In genomic region chr1:224329484-224329841, GRCh38 we compare ENCODE assay signal across 7 cellular contexts. TPM values are rescaled to one million over a fixed set of nuclear protein-coding genes. Genes with fewer than 3 reads are reported as not detected.
DNase-seq lines count a peak whose midpoint lies in the region; ATAC-seq and TF ChIP-seq lines count a peak whose summit lies in the region.

No MANE protein-coding gene starts in this region.

- CTCF ChIA-PET in activated B cell treated with CpG ODN at 0.5 μM for 24 hours (lab: Charles Lee), result interaction anchor here (0.6 to 1.4 kb wide), 3 partner anchors 128 to 215 kb away, joined by 3 to 4 read pairs (median 3); partner anchors contain the start of gene FBXO28

- H3K9ac ChIP-seq in iPS-15b (ENCODE audit: low read depth, low read length), result peak overlapping the region; percentile 91

- H3K4me1 Mint-ChIP-seq in activated B cell treated with CpG ODN at 0.5 μM for 24 hours, result peaks cover 45% of the 10 kb centered on the region
- H3K4me1 Mint-ChIP-seq in stimulated activated naive B cell treated with anti-CD40 and anti-IgM and Interleukin-4, amounts not matched to agents 10 μg/mL and 1 μg/mL and 100 μg/mL, for 72 hours, result peaks cover 20 to 48% of the 10 kb centered on the region in 2 donors

- peak overlapping the region; percentile 99 for H3K27ac Mint-ChIP-seq in activated B cell treated with CpG ODN at 0.5 μM for 24 hours
- peak overlapping the region; percentile 99 for H3K27ac Mint-ChIP-seq in stimulated activated naive B cell treated with anti-CD40 and anti-IgM and Interleukin-4, amounts not matched to agents 10 μg/mL and 1 μg/mL and 100 μg/mL, for 72 hours

- H3K9me3 Mint-ChIP-seq in activated B cell treated with CpG ODN at 0.5 μM for 24 hours, result no peaks in the 10 kb centered on the region
- no peaks in the 10 kb centered on the region for H3K9me3 Mint-ChIP-seq in stimulated activated naive B cell treated with anti-CD40 and anti-IgM and Interleukin-4, amounts not matched to agents 10 μg/mL and 1 μg/mL and 100 μg/mL, for 72 hours

- TF ChIP-seq CTCF in HFF-Myc (IDR thresholded peaks at IDR 0.05; ENCODE audit: low read depth, low read length, missing control alignments), result no peak
- no peak for TF ChIP-seq CTCF in activated B cell treated with CpG ODN at 0.5 μM for 24 hours (IDR thresholded peaks at IDR 0.05)

- no peak for ATAC-seq in activated B cell treated with CpG ODN at 0.5 μM for 24 hours (ENCODE audit: low read depth)
- no peak for ATAC-seq in stimulated activated naive B cell treated with anti-CD40 and anti-IgM and Interleukin-4, amounts not matched to agents 10 μg/mL and 1 μg/mL and 100 μg/mL, for 72 hours (replicated peaks)
- ATAC-seq in HG03354 (IDR thresholded peaks at IDR 0.05; ENCODE audit: poor library complexity, severe bottlenecking, unreplicated experiment), result no peak
- ATAC-seq in sciatic nerve, result no peak

- peaks cover 4% of the 10 kb centered on the region for H3K4me1 ChIP-seq in iPS-15b (ENCODE audit: control insufficient read depth, insufficient read depth, low read length)

- H3K27me3 Mint-ChIP-seq in activated B cell treated with CpG ODN at 0.5 μM for 24 hours, result no peaks in the 10 kb centered on the region
- H3K27me3 Mint-ChIP-seq in stimulated activated naive B cell treated with anti-CD40 and anti-IgM and Interleukin-4, amounts not matched to agents 10 μg/mL and 1 μg/mL and 100 μg/mL, for 72 hours, result no peaks in the 10 kb centered on the region

- peak overlapping the region; percentile 91 for H3K4me3 Mint-ChIP-seq in activated B cell treated with CpG ODN at 0.5 μM for 24 hours
- peak overlapping the region; percentile 85 to 99 for H3K4me3 Mint-ChIP-seq in stimulated activated naive B cell treated with anti-CD40 and anti-IgM and Interleukin-4, amounts not matched to agents 10 μg/mL and 1 μg/mL and 100 μg/mL, for 72 hours

- no peaks in the 10 kb centered on the region for H3K27me3 ChIP-seq in iPS-15b (ENCODE audit: control insufficient read depth, insufficient read depth, low read length)

- POLR2A ChIA-PET in activated B cell treated with CpG ODN at 0.5 μM for 24 hours (lab: Charles Lee), result interaction anchor here (0.6 to 1.4 kb wide), 14 partner anchors 27 to 581 kb away, joined by 3 to 14 read pairs (median 4); partner anchors contain the start of genes CNIH4, DEGS1 and FBXO28

- H3K4me3 ChIP-seq in HFF-Myc (replicated peaks; ENCODE audit: low read depth, low read length) (peak overlapping the region; percentile 92), iPS-15b (ENCODE audit: low read depth, low read length) (peak overlapping the region; percentile 97)

- H3K9me3 ChIP-seq in iPS-15b (ENCODE audit: control insufficient read depth, insufficient read depth, low read length), result no peaks in the 10 kb centered on the region

- H3K36me3 Mint-ChIP-seq in activated B cell treated with CpG ODN at 0.5 μM for 24 hours (ENCODE audit: low read depth), result peaks cover 25% of the 10 kb centered on the region
- peaks cover 0 to 4% of the 10 kb centered on the region in 2 donors for H3K36me3 Mint-ChIP-seq in stimulated activated naive B cell treated with anti-CD40 and anti-IgM and Interleukin-4, amounts not matched to agents 10 μg/mL and 1 μg/mL and 100 μg/mL, for 72 hours

- DNase-seq in HFF-Myc (ENCODE audit: extremely low read depth, low read depth), result no peak
- no peak for DNase-seq in activated B cell treated with CpG ODN at 0.5 μM for 24 hours
- no peak for DNase-seq in stimulated activated naive B cell treated with anti-CD40 and anti-IgM and Interleukin-4, amounts not matched to agents 10 μg/mL and 1 μg/mL and 100 μg/mL, for 72 hours
- DNase-seq in sciatic nerve (ENCODE audit: low spot score), result no peak
- DNase-seq in superior temporal gyrus (ENCODE audit: extremely low spot score), result no peak

- intact Hi-C loops in activated B cell treated with CpG ODN at 0.5 μM for 24 hours (cut with micrococcal nuclease) (no loop called here), sciatic nerve (cut with DNase I) (no loop called here)

- no peaks in the 10 kb centered on the region for H3K36me3 ChIP-seq in iPS-15b (ENCODE audit: control insufficient read depth, insufficient read depth, low read length)

RNA-seq across cellular contexts. Expression of gene NVL, which starts 0.5 kb away (rescaled TPM):
- total RNA-seq in activated B cell treated with CpG ODN at 0.5 μM for 24 hours, result 43.7 and 44.4 TPM in 2 replicates
- 30.4 TPM for total RNA-seq in sciatic nerve

RNA-seq across cellular contexts. Expression of gene CNIH4, which starts 27.2 kb away (rescaled TPM):
- total RNA-seq in activated B cell treated with CpG ODN at 0.5 μM for 24 hours, result 16.2 and 21.0 TPM in 2 replicates
- total RNA-seq in sciatic nerve, result 51.3 TPM
